ENCODE assay signal across 7 cellular contexts in genomic region chr1:12407050-12407961, GRCh38.
DNase-seq lines count a peak whose midpoint lies in the region; ATAC-seq, FAIRE-seq and TF ChIP-seq lines count a peak whose summit lies in the region.

No MANE protein-coding gene starts in this region.

- TF ChIP-seq CTCF in GM13976 (IDR thresholded peaks at IDR 0.05; ENCODE audit: borderline replicate concordance, control extremely low read depth, extremely low read depth, insufficient read depth, missing control alignments), result no peak
- TF ChIP-seq CTCF in RWPE2 (IDR thresholded peaks at IDR 0.05; ENCODE audit: poor library complexity, severe bottlenecking), result peak; percentile 58
- TF ChIP-seq CTCF in fibroblast of lung (conservative IDR thresholded peaks at IDR 0.05 in 1 of 2, IDR thresholded peaks at IDR 0.05 in 1 of 2; ENCODE audit: low read depth in 1 of 2, low read length in 2 of 2), result peak; percentile 16 to 49
- TF ChIP-seq CTCF in pancreas (IDR thresholded peaks at IDR 0.05), result peak in 2 of 4 donors; percentile 17 to 23

- H3K9ac ChIP-seq in fibroblast of lung (ENCODE audit: insufficient read depth, low read length), result no peak overlapping the region

- peaks cover 38% of the 10 kb centered on the region for H3K36me3 ChIP-seq in RWPE2 (ENCODE audit: low read depth)
- H3K36me3 ChIP-seq in fibroblast of lung (ENCODE audit: control insufficient read depth, insufficient read depth, low read length), result peaks cover 4% of the 10 kb centered on the region
- no peaks in the 10 kb centered on the region for H3K36me3 ChIP-seq in pancreas

- FAIRE-seq in pancreas (lab: Jason Lieb, UNC) (peak; percentile 66), RCC 7860 (lab: Jason Lieb, UNC) (no peak)

- no peak overlapping the region for H2AFZ ChIP-seq in fibroblast of lung (ENCODE audit: low read length)

- H3K79me2 ChIP-seq in fibroblast of lung (ENCODE audit: control insufficient read depth, insufficient read depth, low read length), result no peaks in the 10 kb centered on the region

- H3K9me3 ChIP-seq in RWPE2 (ENCODE audit: severe bottlenecking), result no peaks in the 10 kb centered on the region
- no peaks in the 10 kb centered on the region for H3K9me3 ChIP-seq in fibroblast of lung (ENCODE audit: control insufficient read depth, insufficient read depth, low read depth, low read length)
- H3K9me3 ChIP-seq in pancreas, result no peaks in the 10 kb centered on the region

- no peaks in the 10 kb centered on the region for H3K27me3 ChIP-seq in RWPE2 (ENCODE audit: insufficient read depth, poor library complexity, severe bottlenecking)
- no peaks in the 10 kb centered on the region for H3K27me3 ChIP-seq in fibroblast of lung (ENCODE audit: control insufficient read depth, insufficient read depth, low read length)
- H3K27me3 ChIP-seq in pancreas, result no peaks in the 10 kb centered on the region

- H3K27ac ChIP-seq in RWPE2 (ENCODE audit: poor library complexity, severe bottlenecking), result no peak overlapping the region
- H3K27ac ChIP-seq in fibroblast of lung (ENCODE audit: insufficient read depth, low read length), result no peak overlapping the region
- H3K27ac ChIP-seq in pancreas, result peak overlapping the region in 3 of 4 donors; percentile 10 to 67 (median 64)

- no peaks in the 10 kb centered on the region for H4K20me1 ChIP-seq in fibroblast of lung (ENCODE audit: control insufficient read depth, extremely low read depth, insufficient read depth, low read length)

- DNase-seq in GM13976 (ENCODE audit: low spot score), result peak; percentile 27
- DNase-seq in RWPE2 (ENCODE audit: low spot score), result no peak
- peak; percentile 67 to 80 for DNase-seq in fibroblast of lung (ENCODE audit: low read depth in 2 of 2)
- DNase-seq in pancreas, result peak in 1 of 6 donors; percentile 28
- no peak for DNase-seq in RCC 7860 (ENCODE audit: low spot score)
- DNase-seq in NCI-H774 (lab: John Stamatoyannopoulos, UW), result no peak
- no peak for DNase-seq in stimulated activated naive CD4-positive, alpha-beta T cell treated with Interleukin-2 at 50 U/mL for 16 hours (lab: John Stamatoyannopoulos, UW)

- in situ Hi-C loops in GM13976 (cut with MboI; ENCODE audit: low sequenced_read_pairs, unreplicated experiment), result no loop called here

- no peak overlapping the region for H3K4me2 ChIP-seq in fibroblast of lung (ENCODE audit: extremely low read depth, insufficient read depth, low read length)

- WGBS in pancreas, 2 donors, result 29 to 37% methylated on average over 8 of the region's 8 CpGs

- ATAC-seq in RWPE2 (ENCODE audit: low read depth) (peak; percentile 71), pancreas (peak; percentile 82 to 89 (median 85))

- H3K4me1 ChIP-seq in RWPE2 (ENCODE audit: insufficient read depth, poor library complexity, severe bottlenecking) (no peaks in the 10 kb centered on the region), fibroblast of lung (ENCODE audit: control insufficient read depth, extremely low read depth, insufficient read depth, low read length) (peaks cover 12% of the 10 kb centered on the region), pancreas (peaks cover 29 to 52% (median 29%) of the 10 kb centered on the region in 3 donors)

- H3K4me3 ChIP-seq in RWPE2 (ENCODE audit: severe bottlenecking) (no peak overlapping the region), fibroblast of lung (replicated peaks in 1 of 4; ENCODE audit: control extremely low read depth in 1 of 4, insufficient read depth in 1 of 4, low read depth in 3 of 4, low read length in 4 of 4) (no peak overlapping the region), pancreas (no peak overlapping the region)

- intact Hi-C loops in pancreas (cut with DNase I), result loop anchor here in 1 of 3 donors (10.0 kb wide), 1 partner anchor 207 kb away; the partner anchor contains the start of gene DHRS3

Comparison
In these comparisons a context has a peak if more than half of its experiments do, and no peak if none do; other contexts are left out.
1. DNase-seq: peak in GM13976 (single experiment) and fibroblast of lung (2 of 2); none in RWPE2 (single experiment), RCC 7860 (single experiment), NCI-H774 (single experiment) and stimulated activated naive CD4-positive, alpha-beta T cell treated with Interleukin-2 at 50 U/mL for 16 hours (single experiment).
2. H3K27ac ChIP-seq: peak in pancreas (3 of 4); none in RWPE2 (single experiment) and fibroblast of lung (single experiment).